ENCODE assay signal across 13 cellular contexts in genomic region chr12:124866195-124866882, GRCh38.
"Had no signal": no experiment of that assay in that cellular context is flagged by ENCODE, and none has a peak within 500 bp of the region (broad histone marks: within the 10 kb centered on the region; RNA-seq: fewer than 3 reads in every experiment).

No MANE protein-coding gene starts in this region.

- H3K27ac ChIP-seq: colonic mucosa had no signal

- H3K36me3 ChIP-seq: colonic mucosa, heart right ventricle had no signal

- H3K4me3 ChIP-seq: colonic mucosa, heart right ventricle had no signal

- H3K9me3 ChIP-seq: colonic mucosa, heart right ventricle had no signal

- H3K27me3 ChIP-seq: colonic mucosa, heart right ventricle had no signal

- DNase-seq: activated CD4-positive, alpha-beta T cell treated with anti-CD3 and anti-CD28 coated beads for 48 hours; activated CD8-positive, alpha-beta memory T cell treated with anti-CD3 and anti-CD28 coated beads for 24 hours; activated naive CD4-positive, alpha-beta T cell treated with anti-CD3 and anti-CD28 coated beads for 36 hours; caudate nucleus; colonic mucosa; effector CD8-positive, alpha-beta T cell; foreskin melanocyte; heart right ventricle; nephron progenitor cell; stimulated activated CD4-positive, alpha-beta T cell treated with anti-CD3 and anti-CD28 coated beads, Interleukin-12 subunit alpha, Interleukin-12 subunit beta, amount 100 ng/mL, for 4 hours; stimulated activated CD4-positive, alpha-beta T cell treated with anti-CD3 and anti-CD28 coated beads, Interleukin-2, amount 100 ng/mL, for 48 hours; stimulated activated naive CD8-positive, alpha-beta T cell treated with anti-CD3 and anti-CD28 coated beads, Interleukin-15, Interleukin-2, amounts not matched to agents 100 U/mL and 50 U/mL, for 24 hours had no signal

- ATAC-seq: activated T-helper 17 cell treated with anti-CD3 and anti-CD28 coated beads, Interleukin-2, amount 50 U/mL, for 72 hours; heart right ventricle; stimulated activated naive CD8-positive, alpha-beta T cell treated with anti-CD3 and anti-CD28 coated beads, Interleukin-15, Interleukin-2, amounts not matched to agents 100 U/mL and 50 U/mL, for 24 hours had no signal
